Comparison of ENCODE assay signal across 11 cellular contexts in the genomic region with DNA sequence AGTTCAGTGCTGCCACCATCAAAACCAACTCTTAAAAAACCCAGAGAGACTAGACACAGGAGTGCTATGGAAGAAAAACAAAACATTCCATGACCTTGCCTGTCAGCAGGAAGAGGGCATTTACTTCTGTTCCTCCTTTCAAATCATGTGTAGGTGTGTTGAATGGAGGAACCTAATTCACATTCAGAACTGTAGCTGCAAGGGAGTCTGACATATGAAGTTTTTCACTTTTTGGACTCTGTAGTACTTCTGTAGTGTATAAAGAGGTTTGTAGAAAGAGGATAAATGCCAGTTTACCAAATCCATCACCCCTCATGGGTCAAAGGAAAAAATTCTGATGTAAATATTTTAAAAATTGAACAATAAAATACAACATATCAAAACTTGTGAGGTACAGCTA.
"Had no signal": no experiment of that assay in that cellular context is flagged by ENCODE, and none has a peak within 500 bp of the region (broad histone marks: within the 10 kb centered on the region; RNA-seq: fewer than 3 reads in every experiment).

No MANE protein-coding gene starts in this region.

- H3K27ac ChIP-seq: KMS-11 had no signal

- H3K9ac ChIP-seq: KMS-11 had no signal

- H3K4me2 ChIP-seq: GM23338, KMS-11 had no signal

- ATAC-seq: GM23338 had no signal

- DNase-seq: H9, HCEC 1CT, HFFc6, IMR-90, Karpas-422, KBM-7 had no signal

- H3K4me3 ChIP-seq: GM23338 had no signal

- FAIRE-seq: H1, H54, HTR-8/SVneo had no signal

- H2AFZ ChIP-seq: GM23338 had no signal
